Comparison of ENCODE assay signal across 10 cellular contexts in the genomic region with DNA sequence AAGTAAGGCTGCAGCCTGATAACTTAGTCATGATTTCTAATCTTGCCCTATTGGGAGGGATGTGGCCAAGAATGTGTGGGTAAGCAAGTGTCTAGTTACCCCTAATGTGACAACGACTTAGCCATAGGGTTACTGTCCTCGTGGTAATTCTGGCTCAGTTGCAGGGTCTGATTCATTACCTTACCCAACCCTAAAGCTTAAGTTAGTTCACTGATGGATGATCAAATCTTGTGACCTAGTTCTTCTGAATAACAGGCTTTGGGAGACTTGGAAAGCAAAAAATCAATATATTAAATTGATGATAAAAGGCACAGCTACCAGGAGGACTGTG. TPM values are rescaled to one million over a fixed set of nuclear protein-coding genes. Genes with fewer than 3 reads are reported as not detected.
DNase-seq lines count a peak whose midpoint lies in the region; ATAC-seq and TF ChIP-seq lines count a peak whose summit lies in the region.
"Had no signal": no experiment of that assay in that cellular context is flagged by ENCODE, and none has a peak within 500 bp of the region (broad histone marks: within the 10 kb centered on the region; RNA-seq: fewer than 3 reads in every experiment).

No MANE protein-coding gene starts in this region.

- H3K4me3 ChIP-seq in cardiac muscle cell (no peak overlapping the region), heart right ventricle (no peak overlapping the region), lower lobe of right lung (no peak overlapping the region), upper lobe of left lung (no peak overlapping the region)

- TF ChIP-seq EP300 in upper lobe of left lung (IDR thresholded peaks at IDR 0.05): no peak

- peak overlapping the region; percentile 97 for H3K4me3 Mint-ChIP-seq in activated naive CD8-positive, alpha-beta T cell treated with anti-CD3 and anti-CD28 coated beads, Interleukin-2, amount 50 U/mL, for 24 hours

- intact Hi-C loops in heart right ventricle (cut with DNase I) (loop anchor here in 1 of 10 donors (10.0 kb wide), 1 partner anchor 252 kb away; the partner anchor contains the start of gene RAB11A), lower lobe of right lung (cut with DNase I) (no loop called here)

- H3K4me1 Mint-ChIP-seq in activated naive CD8-positive, alpha-beta T cell treated with anti-CD3 and anti-CD28 coated beads, Interleukin-2, amount 50 U/mL, for 24 hours: peaks cover 45% of the 10 kb centered on the region

- peaks cover 9% of the 10 kb centered on the region for H3K4me1 ChIP-seq in cardiac muscle cell (ENCODE audit: low read depth)
- H3K4me1 ChIP-seq in heart right ventricle: peaks cover 0 to 29% (median 21%) of the 10 kb centered on the region in 9 donors
- peaks cover 25% of the 10 kb centered on the region for H3K4me1 ChIP-seq in lower lobe of right lung
- H3K4me1 ChIP-seq in upper lobe of left lung: peaks cover 24 to 38% (median 25%) of the 10 kb centered on the region in 4 donors

- H3K9me3 ChIP-seq in cardiac muscle cell (ENCODE audit: low read depth) (no peaks in the 10 kb centered on the region), heart right ventricle (no peaks in the 10 kb centered on the region), lower lobe of right lung (no peaks in the 10 kb centered on the region), upper lobe of left lung (no peaks in the 10 kb centered on the region)

- H3K36me3 ChIP-seq in cardiac muscle cell (no peaks in the 10 kb centered on the region), heart right ventricle (no peaks in the 10 kb centered on the region), lower lobe of right lung (no peaks in the 10 kb centered on the region), upper lobe of left lung (no peaks in the 10 kb centered on the region)

- peak overlapping the region; percentile 94 for H3K27ac ChIP-seq in cardiac muscle cell
- peak overlapping the region in 4 of 10 donors; percentile 94 to 97 (median 95) for H3K27ac ChIP-seq in heart right ventricle
- peak overlapping the region; percentile 95 for H3K27ac ChIP-seq in lower lobe of right lung
- H3K27ac ChIP-seq in upper lobe of left lung: peak overlapping the region in 3 of 4 donors; percentile 92 to 96 (median 94)

- no peaks in the 10 kb centered on the region for H3K27me3 ChIP-seq in cardiac muscle cell
- no peaks in the 10 kb centered on the region for H3K27me3 ChIP-seq in heart right ventricle
- H3K27me3 ChIP-seq in lower lobe of right lung (ENCODE audit: low read depth): no peaks in the 10 kb centered on the region
- no peaks in the 10 kb centered on the region for H3K27me3 ChIP-seq in upper lobe of left lung

- TF ChIP-seq POLR2A in upper lobe of left lung (IDR thresholded peaks at IDR 0.05): no peak

- H3K27me3 Mint-ChIP-seq in activated naive CD8-positive, alpha-beta T cell treated with anti-CD3 and anti-CD28 coated beads, Interleukin-2, amount 50 U/mL, for 24 hours: no peaks in the 10 kb centered on the region
- H3K27me3 Mint-ChIP-seq: activated naive CD4-positive, alpha-beta T cell treated with anti-CD3 and anti-CD28 coated beads, Interleukin-2, amount 50 U/mL, for 24 hours had no signal

- no peaks in the 10 kb centered on the region for H3K36me3 Mint-ChIP-seq in activated naive CD8-positive, alpha-beta T cell treated with anti-CD3 and anti-CD28 coated beads, Interleukin-2, amount 50 U/mL, for 24 hours (ENCODE audit: low read depth)
- H3K36me3 Mint-ChIP-seq: activated naive CD4-positive, alpha-beta T cell treated with anti-CD3 and anti-CD28 coated beads, Interleukin-2, amount 50 U/mL, for 24 hours had no signal

- DNase-seq in cardiac muscle cell (ENCODE audit: low read depth in 1 of 2, low spot score in 1 of 2) (no peak), heart right ventricle (no peak), lower lobe of right lung (no peak), upper lobe of left lung (no peak), retina (no peak), globus pallidus (ENCODE audit: low spot score) (no peak)
- DNase-seq in activated naive CD8-positive, alpha-beta T cell treated with anti-CD3 and anti-CD28 coated beads, Interleukin-2, amount 50 U/mL, for 24 hours: no peak
- DNase-seq: NCI-H510A had no signal

- TF ChIP-seq CTCF in cardiac muscle cell (IDR thresholded peaks at IDR 0.05; ENCODE audit: low read depth, low read length): no peak
- TF ChIP-seq CTCF in heart right ventricle (IDR thresholded peaks at IDR 0.05): no peak
- no peak for TF ChIP-seq CTCF in lower lobe of right lung (IDR thresholded peaks at IDR 0.05)
- TF ChIP-seq CTCF in upper lobe of left lung (IDR thresholded peaks at IDR 0.05): no peak

- no peaks in the 10 kb centered on the region for H3K9me3 Mint-ChIP-seq in activated naive CD8-positive, alpha-beta T cell treated with anti-CD3 and anti-CD28 coated beads, Interleukin-2, amount 50 U/mL, for 24 hours
- H3K9me3 Mint-ChIP-seq: activated naive CD4-positive, alpha-beta T cell treated with anti-CD3 and anti-CD28 coated beads, Interleukin-2, amount 50 U/mL, for 24 hours had no signal

- 67 to 78% methylated on average over 2 of the region's 2 CpGs for WGBS in heart right ventricle, 2 donors
- 50 to 79% methylated on average over 2 of the region's 2 CpGs for WGBS in upper lobe of left lung, 2 donors

- peak overlapping the region; percentile 98 for H3K27ac Mint-ChIP-seq in activated naive CD8-positive, alpha-beta T cell treated with anti-CD3 and anti-CD28 coated beads, Interleukin-2, amount 50 U/mL, for 24 hours

- ATAC-seq in heart right ventricle (no peak), lower lobe of right lung (no peak), upper lobe of left lung (ENCODE audit: low FRiP score in 2 of 2) (no peak), GM19463 (IDR thresholded peaks at IDR 0.05; ENCODE audit: unreplicated experiment) (no peak)
- no peak for ATAC-seq in activated naive CD8-positive, alpha-beta T cell treated with anti-CD3 and anti-CD28 coated beads, Interleukin-2, amount 50 U/mL, for 24 hours

RNA-seq across cellular contexts. Expression of gene INTS14, which starts 1.6 kb away (rescaled TPM):
- total RNA-seq in cardiac muscle cell (25.0 and 32.5 TPM in 2 replicates), heart right ventricle (10 to 100 TPM; 11.1 to 18.4 (median 14.7) TPM), lower lobe of right lung (27.1 TPM), upper lobe of left lung (10 to 100 TPM; 25.1 to 44.4 (median 30.0) TPM)
- polyA plus RNA-seq in cardiac muscle cell (28.0 and 30.9 TPM in 2 replicates), heart right ventricle (10 to 100 TPM in 1 of 2 donors, 1 to 10 TPM in 1; 9.1 to 12.1 TPM)

RNA-seq across cellular contexts. Expression of gene SLC24A1, which starts 9.2 kb away (rescaled TPM):
- total RNA-seq in cardiac muscle cell (2.5 and 5.2 TPM in 2 replicates), heart right ventricle (1 to 10 TPM; 1.3 to 5.3 (median 2.2) TPM), lower lobe of right lung (11.4 TPM), upper lobe of left lung (10 to 100 TPM in 4 of 6 donors, 1 to 10 TPM in 2; 7.1 to 17.8 (median 10.9) TPM)
- polyA plus RNA-seq in cardiac muscle cell (1.1 and 4.2 TPM in 2 replicates), heart right ventricle (1 to 10 TPM; 1.2 to 1.5 TPM)
